9 cellular contexts compared by ENCODE assay signal in the genomic region with DNA sequence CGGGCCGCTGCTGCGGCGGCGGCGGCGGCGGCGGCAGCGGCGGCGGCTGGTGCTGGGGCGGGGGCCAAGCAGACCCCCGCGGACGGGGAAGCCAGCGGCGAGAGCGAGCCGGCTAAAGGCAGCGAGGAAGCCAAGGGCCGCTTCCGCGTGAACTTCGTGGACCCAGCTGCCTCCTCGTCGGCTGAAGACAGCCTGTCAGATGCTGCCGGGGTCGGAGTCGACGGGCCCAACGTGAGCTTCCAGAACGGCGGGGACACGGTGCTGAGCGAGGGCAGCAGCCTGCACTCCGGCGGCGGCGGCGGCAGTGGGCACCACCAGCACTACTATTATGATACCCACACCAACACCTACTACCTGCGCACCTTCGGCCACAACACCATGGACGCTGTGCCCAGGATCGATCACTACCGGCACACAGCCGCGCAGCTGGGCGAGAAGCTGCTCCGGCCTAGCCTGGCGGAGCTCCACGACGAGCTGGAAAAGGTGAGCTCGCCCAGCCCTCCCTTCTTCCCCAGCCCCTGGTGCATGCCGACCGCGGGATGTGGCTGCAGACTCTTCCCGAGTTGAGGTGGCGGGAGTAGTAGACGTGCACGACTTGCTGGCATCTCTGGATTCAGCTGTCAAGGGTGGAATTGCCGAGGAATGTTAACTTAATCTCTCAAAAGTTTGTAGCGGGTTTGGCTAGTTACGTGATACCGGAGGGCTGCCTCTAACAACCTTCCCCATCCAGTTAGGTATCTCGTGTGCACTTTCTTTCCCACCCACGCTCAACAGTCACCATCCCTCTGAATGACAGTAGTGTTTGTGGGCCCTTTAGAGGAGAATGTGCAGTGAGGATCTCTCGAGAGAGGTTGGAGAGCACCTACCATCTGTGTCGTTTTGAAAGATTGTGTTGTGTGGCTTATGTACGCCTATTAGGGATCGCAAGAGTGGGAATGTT. TPM values are rescaled to one million over a fixed set of nuclear protein-coding genes. Genes with fewer than 3 reads are reported as not detected.
A peak's percentile ranks its signal among the peaks of the same experiment; 100 is the strongest.
DNase-seq lines count a peak whose midpoint lies in the region; ATAC-seq, FAIRE-seq and TF ChIP-seq lines count a peak whose summit lies in the region.
"Had no signal": no experiment of that assay in that cellular context is flagged by ENCODE, and none has a peak within 500 bp of the region (broad histone marks: within the 10 kb centered on the region; RNA-seq: fewer than 3 reads in every experiment).

No MANE protein-coding gene starts in this region.

- TF ChIP-seq CTCF in chondrocyte (IDR thresholded peaks at IDR 0.05) = no peak

- peak; percentile 15 for ATAC-seq in GM21529 (IDR thresholded peaks at IDR 0.05; ENCODE audit: unreplicated experiment)

- peak overlapping the region; percentile 84 for H3K4me3 Mint-ChIP-seq in chondrocyte (ENCODE audit: unreplicated experiment)

- H3K36me3 Mint-ChIP-seq in chondrocyte (ENCODE audit: low read depth) = no peaks in the 10 kb centered on the region

- H3K4me1 Mint-ChIP-seq in chondrocyte (ENCODE audit: low read depth) = peaks cover 39% of the 10 kb centered on the region

- peak overlapping the region; percentile 61 for H3K27ac Mint-ChIP-seq in chondrocyte (ENCODE audit: unreplicated experiment)

- H3K27me3 Mint-ChIP-seq in chondrocyte (ENCODE audit: low read depth) = no peaks in the 10 kb centered on the region

- DNase-seq in DMS53 (lab: John Stamatoyannopoulos, UW) = peak; percentile 79
- no peak for DNase-seq in Jurkat, Clone E6-1 (ENCODE audit: low read depth, low spot score)
- DNase-seq in activated CD4-positive, alpha-beta T cell treated with anti-CD3 and anti-CD28 coated beads for 1 hour = peak; percentile 29
- DNase-seq in chondrocyte (ENCODE audit: low spot score) = peak; percentile 88
- DNase-seq in left kidney (ENCODE audit: low read depth, low spot score) = peak; percentile 71
- peak; percentile 45 for DNase-seq in stimulated activated CD4-positive, alpha-beta T cell treated with anti-CD3 and anti-CD28 coated beads, Interleukin-2, amount 100 ng/mL, for 4 hours (ENCODE audit: low read depth)
- no peak for DNase-seq in RCC 7860 (ENCODE audit: low spot score)

- H3K9me3 Mint-ChIP-seq in chondrocyte (ENCODE audit: low read depth) = no peaks in the 10 kb centered on the region

- peak overlapping the region; percentile 74 for H3K4me3 ChIP-seq in Jurkat, Clone E6-1 (ENCODE audit: low read length)

- no peak for FAIRE-seq in RCC 7860 (lab: Jason Lieb, UNC)
- FAIRE-seq: endometrium had no signal

RNA-seq across cellular contexts. Expression of a gene that starts 0.9 kb away (rescaled TPM):
- 13.4 TPM for polyA plus RNA-seq in Jurkat, Clone E6-1 (2012; ENCODE audit: insufficient read depth, insufficient read length)
- 24.6 to 25.7 TPM (median 25.1 TPM) in 3 replicates for total RNA-seq in chondrocyte

Comparison
In these comparisons a context has a peak if more than half of its experiments do, and no peak if none do; other contexts are left out.
1. DNase-seq: peak in DMS53 (single experiment), activated CD4-positive, alpha-beta T cell treated with anti-CD3 and anti-CD28 coated beads for 1 hour (single experiment), chondrocyte (single experiment), left kidney (single experiment) and stimulated activated CD4-positive, alpha-beta T cell treated with anti-CD3 and anti-CD28 coated beads, Interleukin-2, amount 100 ng/mL, for 4 hours (single experiment); none in Jurkat, Clone E6-1 (single experiment) and RCC 7860 (single experiment).